Comparison of ENCODE assay signal across 26 cellular contexts in genomic region chr12:90585640-90586304, GRCh38.
"Had no signal": no experiment of that assay in that cellular context is flagged by ENCODE, and none has a peak within 500 bp of the region (broad histone marks: within the 10 kb centered on the region; RNA-seq: fewer than 3 reads in every experiment).

No MANE protein-coding gene starts in this region.

- H3K4me3 ChIP-seq: breast epithelium had no signal

- H3K27me3 ChIP-seq: breast epithelium had no signal

- H3K4me1 Mint-ChIP-seq: activated CD8-positive, alpha-beta memory T cell treated with anti-CD3 and anti-CD28 coated beads, Interleukin-2, amount 10 ng/mL, durations not matched to agents 7 days and 5 days; activated naive CD4-positive, alpha-beta T cell treated with anti-CD3 and anti-CD28 coated beads, Interleukin-2, amount 50 U/mL, for 24 hours; T-helper 17 cell; WTC11 had no signal

- H3K4me1 ChIP-seq: breast epithelium had no signal

- H3K27me3 Mint-ChIP-seq: activated CD8-positive, alpha-beta memory T cell treated with anti-CD3 and anti-CD28 coated beads, Interleukin-2, amount 10 ng/mL, durations not matched to agents 7 days and 5 days; activated naive CD4-positive, alpha-beta T cell treated with anti-CD3 and anti-CD28 coated beads, Interleukin-2, amount 50 U/mL, for 24 hours; activated T-cell treated with anti-CD3 and anti-CD28 coated beads, Interleukin-2, amount 50 U/mL, for 24 hours had no signal

- H3K9ac ChIP-seq: KMS-11 had no signal

- H3K27ac Mint-ChIP-seq: activated CD8-positive, alpha-beta memory T cell treated with anti-CD3 and anti-CD28 coated beads, Interleukin-2, amount 10 ng/mL, durations not matched to agents 7 days and 5 days; activated naive CD4-positive, alpha-beta T cell treated with anti-CD3 and anti-CD28 coated beads, Interleukin-2, amount 50 U/mL, for 24 hours; activated T-cell treated with anti-CD3 and anti-CD28 coated beads, Interleukin-2, amount 50 U/mL, for 24 hours; activated T-helper 1 cell treated with anti-CD3 and anti-CD28 coated beads, Interleukin-12 subunit alpha, Interleukin-12 subunit beta, Interleukin-2, Interleukin-4 antibody, amounts not matched to agents 30 ng/mL and 10 ng/mL and 1 ng/mL, durations not matched to agents 14 hours and 24 hours and 36 hours; T-helper 17 cell; WTC11 had no signal

- H3K9me3 Mint-ChIP-seq: activated naive CD4-positive, alpha-beta T cell treated with anti-CD3 and anti-CD28 coated beads, Interleukin-2, amount 50 U/mL, for 24 hours; activated T-cell treated with anti-CD3 and anti-CD28 coated beads, Interleukin-2, amount 50 U/mL, for 24 hours; activated T-helper 1 cell treated with anti-CD3 and anti-CD28 coated beads, Interleukin-12 subunit alpha, Interleukin-12 subunit beta, Interleukin-2, Interleukin-4 antibody, amounts not matched to agents 30 ng/mL and 10 ng/mL and 1 ng/mL, durations not matched to agents 14 hours and 24 hours and 36 hours had no signal

- H3K9me3 ChIP-seq: breast epithelium had no signal

- DNase-seq: activated CD4-positive, alpha-beta T cell treated with anti-CD3 and anti-CD28 coated beads for 48 hours; activated CD4-positive, alpha-beta T cell treated with anti-CD3 and anti-CD28 coated beads, Interleukin-2, amount 50 U/mL, for 4 hours; activated CD4-positive, CD25-positive, alpha-beta regulatory T cell treated with anti-CD3 and anti-CD28 coated beads, Interleukin-2, amount 50 U/mL, for 72 hours; activated CD8-positive, alpha-beta memory T cell treated with anti-CD3 and anti-CD28 coated beads, Interleukin-2, amount 10 ng/mL, durations not matched to agents 7 days and 5 days; activated effector memory CD4-positive, alpha-beta T cell treated with Interleukin-2 at 50 U/mL for 16 hours; activated naive CD4-positive, alpha-beta T cell; activated T-cell treated with anti-CD3 and anti-CD28 coated beads, Interleukin-2, amount 50 U/mL, for 24 hours; aorta; central memory CD4-positive, alpha-beta T cell; NCI-H1092; NCI-H1436; NCI-H1694 treated with DMSO at 0.1 percent for 48 hours; NCI-H2081; NCI-H226; NCI-H526; NCI-H774; SHP77 treated with DMSO at 0.1 percent for 48 hours; T-helper 17 cell; T-helper 9 cell had no signal

- H3K27ac ChIP-seq: breast epithelium, KMS-11, RWPE1 had no signal

- H3K36me3 ChIP-seq: breast epithelium had no signal

- H3K4me2 ChIP-seq: KMS-11 had no signal

- H3K36me3 Mint-ChIP-seq: activated CD8-positive, alpha-beta memory T cell treated with anti-CD3 and anti-CD28 coated beads, Interleukin-2, amount 10 ng/mL, durations not matched to agents 7 days and 5 days; activated naive CD4-positive, alpha-beta T cell treated with anti-CD3 and anti-CD28 coated beads, Interleukin-2, amount 50 U/mL, for 24 hours; WTC11 had no signal

- ATAC-seq: activated CD8-positive, alpha-beta memory T cell treated with anti-CD3 and anti-CD28 coated beads, Interleukin-2, amount 10 ng/mL, durations not matched to agents 7 days and 5 days; Panc1; T-helper 17 cell; WTC11 had no signal

- H3K4me3 Mint-ChIP-seq: activated CD8-positive, alpha-beta memory T cell treated with anti-CD3 and anti-CD28 coated beads, Interleukin-2, amount 10 ng/mL, durations not matched to agents 7 days and 5 days; activated naive CD4-positive, alpha-beta T cell treated with anti-CD3 and anti-CD28 coated beads, Interleukin-2, amount 50 U/mL, for 24 hours; activated T-cell treated with anti-CD3 and anti-CD28 coated beads, Interleukin-2, amount 50 U/mL, for 24 hours; activated T-helper 1 cell treated with anti-CD3 and anti-CD28 coated beads, Interleukin-12 subunit alpha, Interleukin-12 subunit beta, Interleukin-2, Interleukin-4 antibody, amounts not matched to agents 30 ng/mL and 10 ng/mL and 1 ng/mL, durations not matched to agents 14 hours and 24 hours and 36 hours; T-helper 17 cell; WTC11 had no signal
